ENCODE assay signal across 9 cellular contexts in the genomic region with DNA sequence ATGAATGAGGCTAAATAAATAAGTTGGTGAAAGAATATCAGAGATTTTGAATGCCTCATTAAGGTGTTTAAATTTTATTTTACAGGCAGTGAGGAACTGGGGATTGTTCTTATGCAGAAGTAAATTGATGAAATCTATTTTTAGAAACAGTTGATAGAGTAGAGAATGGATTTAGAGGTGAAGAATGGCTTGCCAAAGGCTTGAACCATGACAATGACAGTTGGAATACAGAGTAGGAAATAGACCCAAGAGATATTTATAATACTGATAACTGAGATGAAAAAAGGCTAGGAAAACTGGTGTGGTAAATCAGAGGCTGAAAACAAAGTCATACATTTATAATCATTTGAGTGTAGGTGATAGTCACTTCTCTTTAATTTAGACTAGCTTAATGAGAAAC. TPM values are rescaled to one million over a fixed set of nuclear protein-coding genes. Genes with fewer than 3 reads are reported as not detected.
"Had no signal": no experiment of that assay in that cellular context is flagged by ENCODE, and none has a peak within 500 bp of the region (broad histone marks: within the 10 kb centered on the region; RNA-seq: fewer than 3 reads in every experiment).

No MANE protein-coding gene starts in this region.

- H3K27me3 Mint-ChIP-seq: IgD-negative memory B cell had no signal

- H3K4me1 Mint-ChIP-seq: IgD-negative memory B cell had no signal

- H3K27ac ChIP-seq: HL-60 had no signal

- H3K4me3 ChIP-seq: HAP-1 had no signal

- H3K36me3 ChIP-seq: HAP-1 had no signal

- H3K4me3 Mint-ChIP-seq: HFFc6, IgD-negative memory B cell had no signal

- H3K9me3 Mint-ChIP-seq: HFFc6, IgD-negative memory B cell had no signal

- H3K9me3 ChIP-seq: HAP-1 had no signal

- FAIRE-seq: HepG2 had no signal

- DNase-seq: GOT3, H7, HFFc6, KBM-7 had no signal

- ATAC-seq: HCT116, HepG2 had no signal

- H3K27ac Mint-ChIP-seq: HFFc6, IgD-negative memory B cell had no signal

RNA-seq across cellular contexts. Expression of gene RBMS3, which starts 39.0 kb away (rescaled TPM):
- total RNA-seq: HepG2 had no signal
- polyA plus RNA-seq: HepG2, IgD-negative memory B cell had no signal
